Comparison of ENCODE assay signal across 25 cellular contexts in the genomic region with DNA sequence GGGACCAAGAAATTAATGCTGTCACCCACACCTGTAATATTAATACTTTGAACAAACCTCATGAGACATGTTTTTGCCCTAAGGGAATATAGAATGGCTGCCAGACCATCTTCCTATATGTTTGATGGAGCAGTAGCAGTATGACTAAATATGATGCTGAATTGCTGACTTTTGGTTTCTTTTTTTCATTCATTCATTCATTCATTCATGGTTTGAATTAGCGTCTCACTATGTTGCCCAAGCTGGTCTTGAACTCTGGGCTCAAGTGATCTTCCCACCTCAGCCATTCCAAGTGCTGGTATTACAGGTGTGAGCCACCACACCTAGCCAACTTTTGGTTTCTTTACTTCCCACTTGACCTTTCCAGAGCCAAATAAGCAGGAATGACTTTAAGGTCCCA.
"Had no signal": no experiment of that assay in that cellular context is flagged by ENCODE, and none has a peak within 500 bp of the region (broad histone marks: within the 10 kb centered on the region; RNA-seq: fewer than 3 reads in every experiment).

No MANE protein-coding gene starts in this region.

- H2AFZ ChIP-seq: neural progenitor cell, parathyroid adenoma had no signal

- H3K9ac ChIP-seq: neural progenitor cell, parathyroid adenoma had no signal

- H3K4me1 Mint-ChIP-seq: neural progenitor cell had no signal

- DNase-seq: activated CD4-positive, alpha-beta T cell treated with anti-CD3 and anti-CD28 coated beads for 1 hour; activated CD8-positive, alpha-beta memory T cell treated with anti-CD3 and anti-CD28 coated beads, Interleukin-2, amount 10 ng/mL, durations not matched to agents 7 days and 5 days; activated CD8-positive, alpha-beta T cell treated with anti-CD3 and anti-CD28 coated beads, Interleukin-2, amount 10 ng/mL, durations not matched to agents 7 days and 5 days; activated gamma-delta T cell treated with Interleukin-2 at 50 U/mL for 16 hours; activated naive CD4-positive, alpha-beta T cell treated with anti-CD3 and anti-CD28 coated beads, Interleukin-2, amount 50 U/mL, for 16 hours; amygdala; central memory CD4-positive, alpha-beta T cell; foreskin fibroblast; head of caudate nucleus; hypothalamus; naive thymus-derived CD4-positive, alpha-beta T cell; occipital lobe; stimulated activated CD4-positive, alpha-beta T cell treated with anti-CD3 and anti-CD28 coated beads, Interleukin-15, amount 100 ng/mL, for 24 hours; stimulated activated CD4-positive, alpha-beta T cell treated with anti-CD3 and anti-CD28 coated beads, Interleukin-2, amount 100 ng/mL, for 24 hours; stimulated activated naive B cell treated with anti-CD40 and anti-IgM and Interleukin-4, amounts not matched to agents 10 μg/mL and 1 μg/mL and 100 μg/mL, for 72 hours; stomach; T-helper 17 cell; T1000 had no signal

- H3K27ac Mint-ChIP-seq: activated CD8-positive, alpha-beta memory T cell treated with anti-CD3 and anti-CD28 coated beads, Interleukin-2, amount 10 ng/mL, durations not matched to agents 7 days and 5 days; mesothelial cell of epicardium; neural progenitor cell; T-helper 17 cell had no signal

- H3K4me3 ChIP-seq: neural progenitor cell, right atrium auricular region, stomach, tibial nerve had no signal

- H3K9me3 Mint-ChIP-seq: mesothelial cell of epicardium; neural progenitor cell; stimulated activated naive B cell treated with anti-CD40 and anti-IgM and Interleukin-4, amounts not matched to agents 10 μg/mL and 1 μg/mL and 100 μg/mL, for 72 hours had no signal

- H3K4me2 ChIP-seq: neural progenitor cell had no signal

- H3K27ac ChIP-seq: neural progenitor cell, parathyroid adenoma, right atrium auricular region, stomach, tibial nerve had no signal

- FAIRE-seq: endothelial cell of umbilical vein had no signal

- H3K27me3 Mint-ChIP-seq: activated CD8-positive, alpha-beta memory T cell treated with anti-CD3 and anti-CD28 coated beads, Interleukin-2, amount 10 ng/mL, durations not matched to agents 7 days and 5 days; naive thymus-derived CD4-positive, alpha-beta T cell; stimulated activated naive B cell treated with anti-CD40 and anti-IgM and Interleukin-4, amounts not matched to agents 10 μg/mL and 1 μg/mL and 100 μg/mL, for 72 hours; T-helper 17 cell had no signal

- H3K27me3 ChIP-seq: neural progenitor cell, right atrium auricular region, stomach, tibial nerve had no signal

- ATAC-seq: activated CD8-positive, alpha-beta memory T cell treated with anti-CD3 and anti-CD28 coated beads, Interleukin-2, amount 10 ng/mL, durations not matched to agents 7 days and 5 days; activated CD8-positive, alpha-beta T cell treated with anti-CD3 and anti-CD28 coated beads, Interleukin-2, amount 10 ng/mL, durations not matched to agents 7 days and 5 days; esophagus mucosa; naive thymus-derived CD4-positive, alpha-beta T cell; stimulated activated naive B cell treated with anti-CD40 and anti-IgM and Interleukin-4, amounts not matched to agents 10 μg/mL and 1 μg/mL and 100 μg/mL, for 72 hours; T-helper 17 cell had no signal

- H3K9me3 ChIP-seq: right atrium auricular region, stomach, tibial nerve had no signal

- H3K4me1 ChIP-seq: neural progenitor cell had no signal

- H3K4me3 Mint-ChIP-seq: activated CD8-positive, alpha-beta memory T cell treated with anti-CD3 and anti-CD28 coated beads, Interleukin-2, amount 10 ng/mL, durations not matched to agents 7 days and 5 days; activated CD8-positive, alpha-beta T cell treated with anti-CD3 and anti-CD28 coated beads, Interleukin-2, amount 10 ng/mL, durations not matched to agents 7 days and 5 days; mesothelial cell of epicardium; naive thymus-derived CD4-positive, alpha-beta T cell; neural progenitor cell; stimulated activated naive B cell treated with anti-CD40 and anti-IgM and Interleukin-4, amounts not matched to agents 10 μg/mL and 1 μg/mL and 100 μg/mL, for 72 hours; T-helper 17 cell had no signal
